1 cellular context compared by ENCODE assay signal in genomic region chr14:77799863-77800730, GRCh38.
TF ChIP-seq lines count a peak whose summit lies in the region.

Gene ADCK1 (plus strand): TSS chr14:77800109. CDS start chr14:77818979, 18,870 bp downstream.

TF ChIP-seq in K562, 482 proteins besides CTCF, POLR2A, EP300 and RAD21 (continued from another document and continues in another):
- TF ChIP-seq CEBPZ (IDR thresholded peaks at IDR 0.05; ENCODE audit: borderline replicate concordance, low read depth, low read length) (no peak), THAP7 (CRISPR knock-in tag; IDR thresholded peaks at IDR 0.05) (no peak), IRF1 (CRISPR knock-in tag; IDR thresholded peaks at IDR 0.05; ENCODE audit: borderline replicate concordance) (no peak), ZNF140 (CRISPR knock-in tag; IDR thresholded peaks at IDR 0.05) (no peak), HDAC2 (IDR thresholded peaks at IDR 0.05) (0 out of 2 replicates have a peak, but pooled peaks have one; percentile 52), ZNF584 (CRISPR knock-in tag; IDR thresholded peaks at IDR 0.05; ENCODE audit: low read depth) (no peak), SMAD4 (CRISPR knock-in tag; conservative IDR thresholded peaks at IDR 0.05) (0 out of 2 replicates have a peak, but pooled peaks have one; percentile 50), GTF2F1 (IDR thresholded peaks at IDR 0.05; ENCODE audit: low read depth, low read length) (no peak), RBM14 (IDR thresholded peaks at IDR 0.05; ENCODE audit: borderline replicate concordance, insufficient read depth, low read depth, low read length) (no peak), TFE3 (CRISPR knock-in tag; IDR thresholded peaks at IDR 0.05) (peak; percentile 1; the same call in 1 of the 2 replicates), RFX1 (IDR thresholded peaks at IDR 0.05) (no peak), GTF2A2 (tag; IDR thresholded peaks at IDR 0.05) (no peak), CGGBP1 (CRISPR knock-in tag; IDR thresholded peaks at IDR 0.05) (no peak), ZBED1 (IDR thresholded peaks at IDR 0.05) (no peak), CREM (IDR thresholded peaks at IDR 0.05; ENCODE audit: low read depth) (peak; percentile 67), KAT7 (CRISPR knock-in tag; IDR thresholded peaks at IDR 0.05; ENCODE audit: borderline replicate concordance) (peak; percentile 43; the same call in 1 of the 2 replicates), OTX1 (CRISPR knock-in tag; IDR thresholded peaks at IDR 0.05) (no peak), MCM7 (IDR thresholded peaks at IDR 0.05) (no peak), ZFP91 (CRISPR knock-in tag; IDR thresholded peaks at IDR 0.05) (no peak), FOXA3 (CRISPR knock-in tag; conservative IDR thresholded peaks at IDR 0.05 in 1 of 2, IDR thresholded peaks at IDR 0.05 in 1 of 2) (peak in 1 of 2 experiments; percentile 53; a peak in 1 of 4 replicates), TCF3 (CRISPR knock-in tag; IDR thresholded peaks at IDR 0.05) (peak; percentile 6; the same call in 1 of the 2 replicates), POLR2AphosphoS5 (IDR thresholded peaks at IDR 0.05; ENCODE audit: control insufficient read depth, insufficient read depth, low read depth, low read length) (peak; percentile 37; the same call in 1 of the 2 replicates), ETV1 (tag; conservative IDR thresholded peaks at IDR 0.05; ENCODE audit: low read depth) (peak; percentile 48), MAFK (IDR thresholded peaks at IDR 0.05; ENCODE audit: low read length) (no peak), ZNF780A (CRISPR knock-in tag; IDR thresholded peaks at IDR 0.05) (no peak), GABPA (tag; conservative IDR thresholded peaks at IDR 0.05; ENCODE audit: low read depth) (peak; percentile 85), ZNF449 (CRISPR knock-in tag; IDR thresholded peaks at IDR 0.05) (no peak), SRSF3 (IDR thresholded peaks at IDR 0.05; ENCODE audit: insufficient read depth, low read length) (no peak), THRAP3 (IDR thresholded peaks at IDR 0.05; ENCODE audit: borderline replicate concordance) (no peak), EGR1 (conservative IDR thresholded peaks at IDR 0.05) (0 out of 2 replicates have a peak, but pooled peaks have one; percentile 6), GTF2E2 (tag; IDR thresholded peaks at IDR 0.05) (no peak), SMARCA5 (IDR thresholded peaks at IDR 0.05) (no peak), FOXK2 (conservative IDR thresholded peaks at IDR 0.05 in 1 of 2, IDR thresholded peaks at IDR 0.05 in 1 of 2; ENCODE audit: low read depth in 2 of 2) (no peak; a peak in 1 of 4 replicates), BRF2 (IDR thresholded peaks at IDR 0.05; ENCODE audit: borderline replicate concordance, insufficient read depth, insufficient read length) (no peak), ZNF143 (CRISPR knock-in tag; IDR thresholded peaks at IDR 0.05) (peak; percentile 91), DNMT1 (IDR thresholded peaks at IDR 0.05) (no peak), E2F3 (CRISPR knock-in tag; IDR thresholded peaks at IDR 0.05) (no peak), PKNOX1 (IDR thresholded peaks at IDR 0.05) (no peak), ZBTB7A (IDR thresholded peaks at IDR 0.05; ENCODE audit: borderline replicate concordance, control insufficient read depth, low read depth, low read length) (peak; percentile 51; the same call in 1 of the 2 replicates), MAX (CRISPR knock-in tag; IDR thresholded peaks at IDR 0.05) (peak; percentile 98), L3MBTL2 (IDR thresholded peaks at IDR 0.05) (peak; percentile 88), CHD1 (IDR thresholded peaks at IDR 0.05; ENCODE audit: low read length) (no peak), ZSCAN29 (IDR thresholded peaks at IDR 0.05) (no peak), FOSL1 (tag; conservative IDR thresholded peaks at IDR 0.05) (peak; percentile 67; the same call in 1 of the 2 replicates), SNIP1 (IDR thresholded peaks at IDR 0.05; ENCODE audit: low read depth) (no peak), KDM5B (IDR thresholded peaks at IDR 0.05; ENCODE audit: insufficient replicate concordance, low read depth, low read length) (peak; percentile 64), MITF (IDR thresholded peaks at IDR 0.05) (peak; percentile 15; the same call in 1 of the 2 replicates)
